Comparison of ENCODE assay signal across 1 cellular context in the genomic region with DNA sequence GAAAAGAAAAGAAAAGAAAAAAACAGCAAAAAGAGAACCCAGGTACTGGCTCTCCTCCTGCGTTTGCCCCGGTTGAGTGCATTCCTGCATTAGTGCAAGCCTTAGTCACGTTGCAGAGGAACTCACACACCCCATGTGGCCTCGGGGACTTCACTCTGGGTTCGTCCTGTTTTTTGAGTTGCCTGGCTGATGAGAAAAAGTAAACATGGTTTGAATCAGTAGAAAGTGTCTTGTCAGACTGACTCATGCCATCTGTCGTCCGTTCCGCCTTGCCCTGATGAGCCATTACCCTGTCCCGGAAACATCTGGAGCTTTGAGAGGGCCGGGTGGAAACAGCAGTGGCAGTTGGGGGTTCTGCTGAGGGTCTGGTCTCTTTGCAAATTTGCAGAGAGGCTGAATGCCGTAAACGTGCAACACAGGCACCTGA.
A peak's percentile ranks its signal among the peaks of the same experiment; 100 is the strongest.
TF ChIP-seq lines count a peak whose summit lies in the region.

No MANE protein-coding gene starts in this region.

TF ChIP-seq in HepG2, 621 proteins besides CTCF, POLR2A, EP300 and RAD21 (continued from another document and continues in another):
- TF ChIP-seq, protein P1, sequence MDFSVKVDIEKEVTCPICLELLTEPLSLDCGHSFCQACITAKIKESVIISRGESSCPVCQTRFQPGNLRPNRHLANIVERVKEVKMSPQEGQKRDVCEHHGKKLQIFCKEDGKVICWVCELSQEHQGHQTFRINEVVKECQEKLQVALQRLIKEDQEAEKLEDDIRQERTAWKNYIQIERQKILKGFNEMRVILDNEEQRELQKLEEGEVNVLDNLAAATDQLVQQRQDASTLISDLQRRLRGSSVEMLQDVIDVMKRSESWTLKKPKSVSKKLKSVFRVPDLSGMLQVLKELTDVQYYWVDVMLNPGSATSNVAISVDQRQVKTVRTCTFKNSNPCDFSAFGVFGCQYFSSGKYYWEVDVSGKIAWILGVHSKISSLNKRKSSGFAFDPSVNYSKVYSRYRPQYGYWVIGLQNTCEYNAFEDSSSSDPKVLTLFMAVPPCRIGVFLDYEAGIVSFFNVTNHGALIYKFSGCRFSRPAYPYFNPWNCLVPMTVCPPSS (IDR thresholded peaks at IDR 0.05) = no peak
- no peak for TF ChIP-seq WIZ (CRISPR knock-in tag; IDR thresholded peaks at IDR 0.05)
- no peak for TF ChIP-seq SMARCC2 (IDR thresholded peaks at IDR 0.05)
- no peak for TF ChIP-seq ZFP36 (IDR thresholded peaks at IDR 0.05; ENCODE audit: borderline replicate concordance, low read depth, low read length, partially characterized antibody)
- no peak for TF ChIP-seq NR1H2 (CRISPR knock-in tag; IDR thresholded peaks at IDR 0.05; ENCODE audit: borderline replicate concordance, low read depth)
- TF ChIP-seq ZNF256 (CRISPR knock-in tag; conservative IDR thresholded peaks at IDR 0.05) = no peak
- TF ChIP-seq ZNF562 (CRISPR knock-in tag; IDR thresholded peaks at IDR 0.05; ENCODE audit: borderline replicate concordance) = no peak
- no peak for TF ChIP-seq SNAI1 (CRISPR knock-in tag; IDR thresholded peaks at IDR 0.05; ENCODE audit: borderline replicate concordance)
- no peak for TF ChIP-seq ZNF263 (CRISPR knock-in tag; IDR thresholded peaks at IDR 0.05)
- no peak for TF ChIP-seq HOXD1 (CRISPR knock-in tag; IDR thresholded peaks at IDR 0.05)
- peak; percentile 71 for TF ChIP-seq TEAD3 (CRISPR knock-in tag; optimal IDR thresholded peaks at IDR 0.05; ENCODE audit: borderline replicate concordance)
- no peak for TF ChIP-seq FOXC1 (CRISPR knock-in tag; IDR thresholded peaks at IDR 0.05; ENCODE audit: borderline replicate concordance)
- TF ChIP-seq IRF2 (CRISPR knock-in tag; IDR thresholded peaks at IDR 0.05) = no peak
- no peak for TF ChIP-seq ZNF547 (CRISPR knock-in tag; IDR thresholded peaks at IDR 0.05)
- TF ChIP-seq FOXP1 (IDR thresholded peaks at IDR 0.05) = no peak
- no peak for TF ChIP-seq FOXP1 (CRISPR knock-in tag; IDR thresholded peaks at IDR 0.05)
- TF ChIP-seq KLF15 (CRISPR knock-in tag; IDR thresholded peaks at IDR 0.05; ENCODE audit: borderline replicate concordance) = no peak
- TF ChIP-seq GPN1 (CRISPR knock-in tag; IDR thresholded peaks at IDR 0.05; ENCODE audit: borderline replicate concordance) = no peak
- no peak for TF ChIP-seq ZKSCAN8 (CRISPR knock-in tag; IDR thresholded peaks at IDR 0.05; ENCODE audit: borderline replicate concordance)
- no peak for TF ChIP-seq CENPT (CRISPR knock-in tag; IDR thresholded peaks at IDR 0.05; ENCODE audit: low read depth)
- TF ChIP-seq ZSCAN25 (CRISPR knock-in tag; IDR thresholded peaks at IDR 0.05) = no peak
- no peak for TF ChIP-seq ZNF343 (CRISPR knock-in tag; IDR thresholded peaks at IDR 0.05)
- TF ChIP-seq NFE2 (CRISPR knock-in tag; IDR thresholded peaks at IDR 0.05) = no peak
- no peak for TF ChIP-seq ZNF331 (CRISPR knock-in tag; IDR thresholded peaks at IDR 0.05)
- TF ChIP-seq ERF (CRISPR knock-in tag; IDR thresholded peaks at IDR 0.05) = peak; percentile 61; the same call in 1 of the 2 replicates
- no peak for TF ChIP-seq CHD2 (IDR thresholded peaks at IDR 0.05; ENCODE audit: low read depth, low read length)
- no peak for TF ChIP-seq ZNF543 (CRISPR knock-in tag; IDR thresholded peaks at IDR 0.05)
- no peak for TF ChIP-seq KLF11 (CRISPR knock-in tag; IDR thresholded peaks at IDR 0.05)
- TF ChIP-seq, protein P2, sequence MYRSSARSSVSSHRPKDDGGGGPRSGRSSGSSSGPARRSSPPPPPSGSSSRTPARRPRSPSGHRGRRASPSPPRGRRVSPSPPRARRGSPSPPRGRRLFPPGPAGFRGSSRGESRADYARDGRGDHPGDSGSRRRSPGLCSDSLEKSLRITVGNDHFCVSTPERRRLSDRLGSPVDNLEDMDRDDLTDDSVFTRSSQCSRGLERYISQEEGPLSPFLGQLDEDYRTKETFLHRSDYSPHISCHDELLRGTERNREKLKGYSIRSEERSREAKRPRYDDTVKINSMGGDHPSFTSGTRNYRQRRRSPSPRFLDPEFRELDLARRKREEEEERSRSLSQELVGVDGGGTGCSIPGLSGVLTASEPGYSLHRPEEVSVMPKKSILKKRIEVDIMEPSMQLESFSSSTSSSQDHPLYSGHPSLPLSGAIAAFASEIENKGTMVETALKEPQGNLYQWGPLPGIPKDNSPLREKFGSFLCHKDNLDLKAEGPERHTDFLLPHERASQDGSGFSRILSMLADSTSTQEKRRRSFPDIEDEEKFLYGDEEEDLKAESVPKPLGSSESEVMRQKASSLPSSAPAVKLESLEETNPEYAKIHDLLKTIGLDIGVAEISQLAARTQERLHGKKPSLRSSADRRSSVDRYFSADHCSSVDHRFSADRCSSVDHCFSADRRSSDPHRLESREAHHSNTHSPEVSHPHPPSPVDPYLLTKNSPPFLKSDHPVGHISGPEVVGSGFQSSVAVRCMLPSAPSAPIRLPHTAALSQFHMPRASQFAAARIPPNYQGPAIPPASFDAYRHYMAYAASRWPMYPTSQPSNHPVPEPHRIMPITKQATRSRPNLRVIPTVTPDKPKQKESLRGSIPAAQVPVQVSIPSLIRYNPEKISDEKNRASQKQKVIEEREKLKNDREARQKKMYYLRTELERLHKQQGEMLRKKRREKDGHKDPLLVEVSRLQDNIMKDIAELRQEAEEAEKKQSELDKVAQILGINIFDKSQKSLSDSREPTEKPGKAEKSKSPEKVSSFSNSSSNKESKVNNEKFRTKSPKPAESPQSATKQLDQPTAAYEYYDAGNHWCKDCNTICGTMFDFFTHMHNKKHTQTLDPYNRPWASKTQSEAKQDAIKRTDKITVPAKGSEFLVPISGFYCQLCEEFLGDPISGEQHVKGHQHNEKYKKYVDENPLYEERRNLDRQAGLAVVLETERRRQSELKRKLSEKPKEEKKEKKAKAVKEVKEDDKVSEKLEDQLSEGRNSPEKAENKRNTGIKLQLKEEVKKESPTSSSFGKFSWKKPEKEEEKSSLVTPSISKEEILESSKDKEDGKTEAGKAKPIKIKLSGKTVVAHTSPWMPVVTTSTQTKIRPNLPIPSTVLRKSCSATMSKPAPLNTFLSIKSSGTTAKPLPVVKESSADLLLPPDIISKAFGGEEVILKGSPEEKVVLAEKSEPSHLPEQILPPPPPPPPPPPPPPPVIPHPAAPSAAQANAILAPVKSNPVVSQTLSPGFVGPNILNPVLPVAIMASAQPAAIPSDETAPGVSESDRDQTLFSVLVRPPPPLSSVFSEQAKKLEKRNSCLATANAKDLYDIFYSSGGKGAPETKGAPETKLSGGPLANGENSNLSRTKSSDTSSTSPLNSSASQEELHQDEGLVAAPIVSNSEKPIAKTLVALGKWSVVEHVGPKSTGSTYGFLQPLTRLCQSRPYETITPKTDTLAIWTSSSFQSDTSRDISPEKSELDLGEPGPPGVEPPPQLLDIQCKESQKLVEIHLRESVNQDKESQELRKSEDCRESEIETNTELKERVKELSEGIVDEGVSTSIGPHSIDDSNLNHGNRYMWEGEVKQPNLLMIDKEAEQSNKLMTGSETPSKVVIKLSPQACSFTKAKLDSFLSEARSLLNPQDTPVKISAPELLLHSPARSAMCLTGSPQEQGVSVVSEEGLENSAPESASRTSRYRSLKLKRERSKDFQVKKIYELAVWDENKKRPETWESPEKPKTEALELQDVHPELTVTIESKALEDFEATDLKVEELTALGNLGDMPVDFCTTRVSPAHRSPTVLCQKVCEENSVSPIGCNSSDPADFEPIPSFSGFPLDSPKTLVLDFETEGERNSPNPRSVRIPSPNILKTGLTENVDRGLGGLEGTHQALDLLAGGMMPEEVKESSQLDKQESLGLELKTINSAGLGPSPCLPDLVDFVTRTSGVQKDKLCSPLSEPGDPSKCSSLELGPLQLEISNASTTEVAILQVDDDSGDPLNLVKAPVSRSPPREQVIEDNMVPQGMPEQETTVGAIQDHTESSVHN (CRISPR knock-in tag; IDR thresholded peaks at IDR 0.05) = no peak
- TF ChIP-seq, protein P3, sequence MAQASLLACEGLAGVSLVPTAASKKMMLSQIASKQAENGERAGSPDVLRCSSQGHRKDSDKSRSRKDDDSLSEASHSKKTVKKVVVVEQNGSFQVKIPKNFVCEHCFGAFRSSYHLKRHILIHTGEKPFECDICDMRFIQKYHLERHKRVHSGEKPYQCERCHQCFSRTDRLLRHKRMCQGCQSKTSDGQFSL (CRISPR knock-in tag; IDR thresholded peaks at IDR 0.05) = no peak
- no peak for TF ChIP-seq TAF1 (CRISPR knock-in tag; IDR thresholded peaks at IDR 0.05)
- no peak for TF ChIP-seq MZF1 (CRISPR knock-in tag; IDR thresholded peaks at IDR 0.05; ENCODE audit: borderline replicate concordance)
- TF ChIP-seq ARNT (IDR thresholded peaks at IDR 0.05) = no peak
- TF ChIP-seq, protein P4, sequence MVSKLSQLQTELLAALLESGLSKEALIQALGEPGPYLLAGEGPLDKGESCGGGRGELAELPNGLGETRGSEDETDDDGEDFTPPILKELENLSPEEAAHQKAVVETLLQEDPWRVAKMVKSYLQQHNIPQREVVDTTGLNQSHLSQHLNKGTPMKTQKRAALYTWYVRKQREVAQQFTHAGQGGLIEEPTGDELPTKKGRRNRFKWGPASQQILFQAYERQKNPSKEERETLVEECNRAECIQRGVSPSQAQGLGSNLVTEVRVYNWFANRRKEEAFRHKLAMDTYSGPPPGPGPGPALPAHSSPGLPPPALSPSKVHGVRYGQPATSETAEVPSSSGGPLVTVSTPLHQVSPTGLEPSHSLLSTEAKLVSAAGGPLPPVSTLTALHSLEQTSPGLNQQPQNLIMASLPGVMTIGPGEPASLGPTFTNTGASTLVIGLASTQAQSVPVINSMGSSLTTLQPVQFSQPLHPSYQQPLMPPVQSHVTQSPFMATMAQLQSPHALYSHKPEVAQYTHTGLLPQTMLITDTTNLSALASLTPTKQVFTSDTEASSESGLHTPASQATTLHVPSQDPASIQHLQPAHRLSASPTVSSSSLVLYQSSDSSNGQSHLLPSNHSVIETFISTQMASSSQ (IDR thresholded peaks at IDR 0.05; ENCODE audit: low read depth) = no peak
- TF ChIP-seq, protein P4 (CRISPR knock-in tag; IDR thresholded peaks at IDR 0.05; ENCODE audit: borderline replicate concordance) = no peak
- TF ChIP-seq EED (CRISPR knock-in tag; IDR thresholded peaks at IDR 0.05) = no peak
- TF ChIP-seq ZNF878 (CRISPR knock-in tag; IDR thresholded peaks at IDR 0.05) = no peak
- TF ChIP-seq SRSF4 (IDR thresholded peaks at IDR 0.05; ENCODE audit: low read depth, low read length, poor library complexity, severe bottlenecking) = no peak
- TF ChIP-seq, protein P5, sequence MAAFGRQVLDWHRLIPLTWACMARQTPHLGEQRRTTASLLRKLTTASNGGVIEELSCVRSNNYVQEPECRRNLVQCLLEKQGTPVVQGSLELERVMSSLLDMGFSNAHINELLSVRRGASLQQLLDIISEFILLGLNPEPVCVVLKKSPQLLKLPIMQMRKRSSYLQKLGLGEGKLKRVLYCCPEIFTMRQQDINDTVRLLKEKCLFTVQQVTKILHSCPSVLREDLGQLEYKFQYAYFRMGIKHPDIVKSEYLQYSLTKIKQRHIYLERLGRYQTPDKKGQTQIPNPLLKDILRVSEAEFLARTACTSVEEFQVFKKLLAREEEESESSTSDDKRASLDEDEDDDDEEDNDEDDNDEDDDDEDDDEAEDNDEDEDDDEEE (CRISPR knock-in tag; IDR thresholded peaks at IDR 0.05) = no peak
- no peak for TF ChIP-seq TRIM24 (CRISPR knock-in tag; IDR thresholded peaks at IDR 0.05)
- no peak for TF ChIP-seq ZNF891 (CRISPR knock-in tag; IDR thresholded peaks at IDR 0.05)
- TF ChIP-seq ZNF17 (CRISPR knock-in tag; IDR thresholded peaks at IDR 0.05) = no peak
- TF ChIP-seq ARID2 (CRISPR knock-in tag; IDR thresholded peaks at IDR 0.05; ENCODE audit: borderline replicate concordance) = no peak
- no peak for TF ChIP-seq ZNF292 (CRISPR knock-in tag; IDR thresholded peaks at IDR 0.05; ENCODE audit: borderline replicate concordance, low read depth)
- no peak for TF ChIP-seq KAT7 (CRISPR knock-in tag; IDR thresholded peaks at IDR 0.05; ENCODE audit: borderline replicate concordance)
- TF ChIP-seq MEIS1 (CRISPR knock-in tag; IDR thresholded peaks at IDR 0.05; ENCODE audit: borderline replicate concordance) = no peak
- TF ChIP-seq ZNF33B (CRISPR knock-in tag; IDR thresholded peaks at IDR 0.05) = no peak
- no peak for TF ChIP-seq GABPA (IDR thresholded peaks at IDR 0.05; ENCODE audit: low read depth, low read length)
- no peak for TF ChIP-seq GABPA (CRISPR knock-in tag; IDR thresholded peaks at IDR 0.05; ENCODE audit: low read depth)
- no peak for TF ChIP-seq ZNF138 (CRISPR knock-in tag; IDR thresholded peaks at IDR 0.05; ENCODE audit: low read depth)
- TF ChIP-seq ZNF747 (CRISPR knock-in tag; IDR thresholded peaks at IDR 0.05; ENCODE audit: borderline replicate concordance) = no peak
- peak; percentile 82 for TF ChIP-seq FOSL2 (CRISPR knock-in tag; IDR thresholded peaks at IDR 0.05)
- no peak for TF ChIP-seq ZSCAN20 (CRISPR knock-in tag; IDR thresholded peaks at IDR 0.05; ENCODE audit: borderline replicate concordance)
- no peak for TF ChIP-seq PHF8 (CRISPR knock-in tag; IDR thresholded peaks at IDR 0.05)
- no peak for TF ChIP-seq ZNF83 (CRISPR knock-in tag; IDR thresholded peaks at IDR 0.05; ENCODE audit: borderline replicate concordance)
- TF ChIP-seq, protein P6, sequence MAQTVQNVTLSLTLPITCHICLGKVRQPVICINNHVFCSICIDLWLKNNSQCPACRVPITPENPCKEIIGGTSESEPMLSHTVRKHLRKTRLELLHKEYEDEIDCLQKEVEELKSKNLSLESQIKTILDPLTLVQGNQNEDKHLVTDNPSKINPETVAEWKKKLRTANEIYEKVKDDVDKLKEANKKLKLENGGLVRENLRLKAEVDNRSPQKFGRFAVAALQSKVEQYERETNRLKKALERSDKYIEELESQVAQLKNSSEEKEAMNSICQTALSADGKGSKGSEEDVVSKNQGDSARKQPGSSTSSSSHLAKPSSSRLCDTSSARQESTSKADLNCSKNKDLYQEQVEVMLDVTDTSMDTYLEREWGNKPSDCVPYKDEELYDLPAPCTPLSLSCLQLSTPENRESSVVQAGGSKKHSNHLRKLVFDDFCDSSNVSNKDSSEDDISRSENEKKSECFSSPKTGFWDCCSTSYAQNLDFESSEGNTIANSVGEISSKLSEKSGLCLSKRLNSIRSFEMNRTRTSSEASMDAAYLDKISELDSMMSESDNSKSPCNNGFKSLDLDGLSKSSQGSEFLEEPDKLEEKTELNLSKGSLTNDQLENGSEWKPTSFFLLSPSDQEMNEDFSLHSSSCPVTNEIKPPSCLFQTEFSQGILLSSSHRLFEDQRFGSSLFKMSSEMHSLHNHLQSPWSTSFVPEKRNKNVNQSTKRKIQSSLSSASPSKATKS (CRISPR knock-in tag; IDR thresholded peaks at IDR 0.05) = no peak
